ENCODE assay signal across 8 cellular contexts in the genomic region with DNA sequence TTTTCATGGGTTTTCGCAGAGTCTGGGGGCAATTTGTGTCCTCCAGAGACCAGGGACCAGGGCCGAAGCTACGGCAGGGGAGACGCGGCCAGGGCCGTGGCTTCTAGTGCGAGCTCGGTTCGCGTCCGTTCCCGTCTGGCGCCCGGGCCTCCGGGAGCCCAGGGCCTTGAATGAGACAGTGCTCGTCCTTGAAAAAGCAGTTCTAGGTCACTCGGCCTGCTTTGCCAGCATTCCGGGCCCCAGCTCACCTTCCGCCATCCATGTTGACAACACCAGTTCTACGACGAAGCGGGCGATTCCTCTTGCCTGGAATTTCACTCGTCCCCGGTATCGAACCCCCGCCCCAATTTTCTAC. TPM values are rescaled to one million over a fixed set of nuclear protein-coding genes. Genes with fewer than 3 reads are reported as not detected.
DNase-seq lines count a peak whose midpoint lies in the region; ATAC-seq, FAIRE-seq and TF ChIP-seq lines count a peak whose summit lies in the region.

No MANE protein-coding gene starts in this region.

- TF ChIP-seq EP300 in GM12878 (IDR thresholded peaks at IDR 0.05; ENCODE audit: borderline replicate concordance in 1 of 2, control insufficient read depth in 1 of 2, low read depth in 2 of 2, low read length in 2 of 2) = no peak

- H3K27ac Mint-ChIP-seq in immature natural killer cell = peak overlapping the region; percentile 91 to 97 (median 95)
- peak overlapping the region; percentile 99 for H3K27ac Mint-ChIP-seq in stimulated activated effector memory CD8-positive, alpha-beta T cell treated with anti-CD3 and anti-CD28 coated beads, Interleukin-12 subunit alpha, Interleukin-12 subunit beta, amount 100 ng/mL, for 72 hours

- no peak for FAIRE-seq in GM12878 (lab: Jason Lieb, UNC)

- CTCF ChIA-PET in AG04449 (lab: Yijun Ruan, JAX) = interaction anchor here (1.3 to 4.7 kb wide), 4 partner anchors 10 to 40 kb away, joined by 3 to 45 read pairs (median 4); no protein-coding TSS in a partner anchor
- CTCF ChIA-PET in GM12878 (lab: Yijun Ruan, JAX) = interaction anchor here (1.0 to 3.4 kb wide), 11 partner anchors 9 to 420 kb away, joined by 3 to 28 read pairs (median 6); partner anchors contain the start of gene ASB8

- POLR2A ChIA-PET in AG04449 (lab: Yijun Ruan, JAX) (no interaction called here), GM12878 (lab: Charles Lee) (interaction anchor here (0.5 to 1.7 kb wide), 4 partner anchors 41 to 1925 kb away, joined by 3 to 8 read pairs (median 4); partner anchors contain the start of genes ASB8 and SENP1)

- peaks cover 11 to 24% (median 18%) of the 10 kb centered on the region in 3 donors for H3K36me3 Mint-ChIP-seq in immature natural killer cell
- peaks cover 6% of the 10 kb centered on the region for H3K36me3 Mint-ChIP-seq in stimulated activated effector memory CD8-positive, alpha-beta T cell treated with anti-CD3 and anti-CD28 coated beads, Interleukin-12 subunit alpha, Interleukin-12 subunit beta, amount 100 ng/mL, for 72 hours

- TF ChIP-seq POLR2A in GM12878 (IDR thresholded peaks at IDR 0.05; ENCODE audit: low read depth, low read length) = no peak

- RAD21 ChIA-PET in GM12878 (lab: Charles Lee; ENCODE audit: unreplicated experiment) = interaction anchor here (1.4 to 2.0 kb wide), 4 partner anchors 9 to 419 kb away, joined by 4 to 10 read pairs (median 6); partner anchors contain the start of genes SENP1 and VDR

- TSS peak; percentile 88 for BruUV-seq in GM12878 (replicated peaks; lab: Mats Ljungman, UMichigan)

- ATAC-seq in GM19351 (IDR thresholded peaks at IDR 0.05; ENCODE audit: unreplicated experiment) (peak; percentile 15), GM12878 (peak; percentile 52), GM18520 (IDR thresholded peaks at IDR 0.05; ENCODE audit: unreplicated experiment) (no peak)
- ATAC-seq in stimulated activated effector memory CD8-positive, alpha-beta T cell treated with anti-CD3 and anti-CD28 coated beads, Interleukin-12 subunit alpha, Interleukin-12 subunit beta, amount 100 ng/mL, for 72 hours = peak; percentile 53

- H3K9ac ChIP-seq in GM12878 (ENCODE audit: control insufficient read depth, insufficient read depth, low read length) = peak overlapping the region; percentile 100

- H3K27me3 ChIP-seq in GM12878 (replicated peaks in 1 of 2; ENCODE audit: control insufficient read depth in 2 of 2, insufficient read depth in 2 of 2, low read length in 1 of 2) (no peaks in the 10 kb centered on the region), SJCRH30 (peaks cover 3% of the 10 kb centered on the region; the same call in 1 of the 2 replicates)

- H3K9me3 ChIP-seq in GM12878 (replicated peaks; ENCODE audit: control insufficient read depth, insufficient read depth, low read length) = peaks cover 1% of the 10 kb centered on the region; the same call in 1 of the 3 replicates
- H3K9me3 ChIP-seq in SJCRH30 (replicated peaks) = no peaks in the 10 kb centered on the region

- peaks cover 13% of the 10 kb centered on the region for H3K79me2 ChIP-seq in GM12878 (ENCODE audit: control insufficient read depth, insufficient read depth, low read length)

- H3K27me3 Mint-ChIP-seq in immature natural killer cell (ENCODE audit: low read depth in 3 of 3) = peaks cover 9 to 17% (median 12%) of the 10 kb centered on the region in 3 donors

- SMC1A ChIA-PET in GM12878 (lab: Charles Lee; ENCODE audit: uncharacterized antibody, unreplicated experiment) = interaction anchor here (0.6 to 2.1 kb wide), 5 partner anchors 10 to 552 kb away, joined by 3 to 6 read pairs (median 3); no protein-coding TSS in a partner anchor

- peaks cover 47 to 61% of the 10 kb centered on the region in 2 donors for H3K4me1 Mint-ChIP-seq in immature natural killer cell
- H3K4me1 Mint-ChIP-seq in stimulated activated effector memory CD8-positive, alpha-beta T cell treated with anti-CD3 and anti-CD28 coated beads, Interleukin-12 subunit alpha, Interleukin-12 subunit beta, amount 100 ng/mL, for 72 hours = peaks cover 21% of the 10 kb centered on the region

- WGBS in GM12878 (ENCODE audit: insufficient coverage, insufficient replicate concordance, low lambda C conversion rate, missing lambda C conversion rate) = 19% methylated on average over 27 of the region's 27 CpGs

- TF ChIP-seq CTCF in AG04449 (IDR thresholded peaks at IDR 0.05; ENCODE audit: insufficient read depth, low read length, missing control alignments) (no peak), GM12878 (IDR thresholded peaks at IDR 0.05 in 2 of 3, conservative IDR thresholded peaks at IDR 0.05 in 1 of 3; ENCODE audit: control insufficient read depth in 2 of 3, extremely low read depth in 1 of 3, insufficient read depth in 1 of 3, low read depth in 3 of 3, low read length in 3 of 3) (no peak)

- in situ Hi-C loops in GM12878 (cut with MboI) = no loop called here

- no peak for DNase-seq in AG04449 (ENCODE audit: low read depth, low spot score)
- peak; percentile 15 for DNase-seq in KG1 (lab: John Stamatoyannopoulos, UW)
- DNase-seq in GM12878 (ENCODE audit: low read depth, low spot score) = no peak
- DNase-seq in immature natural killer cell = no peak
- DNase-seq in stimulated activated effector memory CD8-positive, alpha-beta T cell treated with anti-CD3 and anti-CD28 coated beads, Interleukin-12 subunit alpha, Interleukin-12 subunit beta, amount 100 ng/mL, for 72 hours (ENCODE audit: low spot score in 2 of 2) = no peak
- no peak for DNase-seq in SJCRH30

- peaks cover 2 to 22% (median 11%) of the 10 kb centered on the region in 6 donors for H3K9me3 Mint-ChIP-seq in immature natural killer cell
- H3K9me3 Mint-ChIP-seq in stimulated activated effector memory CD8-positive, alpha-beta T cell treated with anti-CD3 and anti-CD28 coated beads, Interleukin-12 subunit alpha, Interleukin-12 subunit beta, amount 100 ng/mL, for 72 hours = peaks cover 6% of the 10 kb centered on the region

- H3K27ac ChIP-seq in GM12878 (ENCODE audit: control insufficient read depth, insufficient read depth) = peak overlapping the region; percentile 99
- no peak overlapping the region for H3K27ac ChIP-seq in SJCRH30

- intact Hi-C loops in GM12878 (cut with micrococcal nuclease; ENCODE audit: unreplicated experiment) = loop anchor here (10.0 kb wide), 1 partner anchor 156 kb away; the partner anchor contains the start of gene ZNF641

- 0 out of 2 replicates have a peak, but pooled peaks cover 3% of the 10 kb centered on the region for H3K4me1 ChIP-seq in GM12878 (ENCODE audit: control insufficient read depth, insufficient read depth, low read length)
- H3K4me1 ChIP-seq in SJCRH30 = no peaks in the 10 kb centered on the region

- H3K4me3 ChIP-seq in AG04449 (ENCODE audit: low read depth, low read length) = peak overlapping the region; percentile 85
- peak overlapping the region; percentile 86 for H3K4me3 ChIP-seq in GM12878
- no peak overlapping the region for H3K4me3 ChIP-seq in SJCRH30

- peak overlapping the region; percentile 100 for H2AFZ ChIP-seq in GM12878 (ENCODE audit: control insufficient read depth, low read depth, low read length)

- peak overlapping the region; percentile 91 for H3K4me2 ChIP-seq in GM12878 (ENCODE audit: control insufficient read depth, insufficient read depth)

- peak overlapping the region; percentile 88 to 93 (median 91) for H3K4me3 Mint-ChIP-seq in immature natural killer cell
- peak overlapping the region; percentile 75 for H3K4me3 Mint-ChIP-seq in stimulated activated effector memory CD8-positive, alpha-beta T cell treated with anti-CD3 and anti-CD28 coated beads, Interleukin-12 subunit alpha, Interleukin-12 subunit beta, amount 100 ng/mL, for 72 hours

- no peak for TF ChIP-seq RAD21 in GM12878 (IDR thresholded peaks at IDR 0.05; ENCODE audit: insufficient read depth, low read depth, low read length)

- no peaks in the 10 kb centered on the region for H3K36me3 ChIP-seq in GM12878 (ENCODE audit: control insufficient read depth in 2 of 2, insufficient read depth in 2 of 2, low read length in 1 of 2)
- H3K36me3 ChIP-seq in SJCRH30 = no peaks in the 10 kb centered on the region

- H4K20me1 ChIP-seq in GM12878 (ENCODE audit: control insufficient read depth, insufficient read depth) = no peaks in the 10 kb centered on the region

RNA-seq across cellular contexts. Expression of gene OR10AD1, which starts 4.5 kb away (rescaled TPM):
- total RNA-seq in GM12878 (2013; cell fraction: nucleolus; rRNA removed) = not detected in 2 replicates
- total RNA-seq in GM12878 (2014; rRNA removed) (not detected in 2 replicates), GM12878 (2014; rRNA removed; fragmentation: Illumina TruSeq; extraction: Trizol) (not detected in 2 replicates), GM12878 (2021) (not detected in 2 replicates)
- not detected for polyA plus RNA-seq in GM12878 (2011; ENCODE audit: low read depth)
- polyA plus RNA-seq in GM12878 (2011; rRNA removed) (not detected in 2 replicates), GM12878 (2014; fragmentation: Illumina TruSeq; extraction: Trizol) (not detected in 2 replicates), GM12878 (2014; fragmentation: Nextera tagmentation; extraction: Ambion mirVana) (under 1 TPM in 1 of 2 experiments, not detected in 1; 0.04 TPM), GM12878 (2014; rRNA removed) (not detected in 2 replicates), GM12878 (2016; fragmentation: Nextera tagmentation; extraction: Ambion mirVana) (under 1 TPM in 1 of 2 experiments, not detected in 1; 0.12 TPM), immature natural killer cell (not detected)
- polyA plus RNA-seq in GM12878 (2011; cell fraction: cytosol; rRNA removed) = not detected in 2 replicates
- not detected in 2 replicates for polyA plus RNA-seq in GM12878 (2011; cell fraction: nucleus; rRNA removed)
- polyA plus RNA-seq in GM12878 (2012) = 0.14 TPM in 1 of 2 replicates, not detected in the other
- polyA minus RNA-seq in GM12878 (2011; rRNA and poly(A)+ RNA removed) = not detected in 2 replicates
- not detected in 2 replicates for polyA minus RNA-seq in GM12878 (2011; cell fraction: cytosol; rRNA and poly(A)+ RNA removed)
- polyA minus RNA-seq in GM12878 (2011; cell fraction: nucleus; rRNA and poly(A)+ RNA removed) = not detected in 2 replicates
- not detected in 2 replicates for total RNA-seq in SJCRH30 (2014; rRNA removed; shearing (Covaris generic))

RNA-seq across cellular contexts. Expression of gene CCDC184, which starts 15.2 kb away (rescaled TPM):
- total RNA-seq in GM12878 (2013; cell fraction: nucleolus; rRNA removed) = not detected in 2 replicates
- not detected in 2 replicates for total RNA-seq in GM12878 (2014; rRNA removed)
- not detected in 2 replicates for total RNA-seq in GM12878 (2014; rRNA removed; fragmentation: Illumina TruSeq; extraction: Trizol)
- total RNA-seq in GM12878 (2021) = not detected in 2 replicates
- polyA plus RNA-seq in GM12878 (2011; ENCODE audit: low read depth) = not detected
- not detected in 2 replicates for polyA plus RNA-seq in GM12878 (2011; rRNA removed)
- 0.01 TPM in 1 of 2 replicates, not detected in the other for polyA plus RNA-seq in GM12878 (2011; cell fraction: cytosol; rRNA removed)
- polyA plus RNA-seq in GM12878 (2011; cell fraction: nucleus; rRNA removed) = not detected in 2 replicates
- not detected in 2 replicates for polyA plus RNA-seq in GM12878 (2012)
- not detected in 2 replicates for polyA plus RNA-seq in GM12878 (2014; fragmentation: Illumina TruSeq; extraction: Trizol)
- not detected for polyA plus RNA-seq in GM12878 (2014; fragmentation: Nextera tagmentation; extraction: Ambion mirVana)
- polyA plus RNA-seq in GM12878 (2014; rRNA removed) = not detected in 2 replicates
- polyA plus RNA-seq in GM12878 (2016; fragmentation: Nextera tagmentation; extraction: Ambion mirVana) = not detected
- polyA minus RNA-seq in GM12878 (2011; rRNA and poly(A)+ RNA removed) = not detected in 2 replicates
- not detected in 2 replicates for polyA minus RNA-seq in GM12878 (2011; cell fraction: cytosol; rRNA and poly(A)+ RNA removed)
- not detected in 2 replicates for polyA minus RNA-seq in GM12878 (2011; cell fraction: nucleus; rRNA and poly(A)+ RNA removed)
- under 1 TPM in 2 of 3 donors, not detected in 1; 0.23 to 0.44 TPM for polyA plus RNA-seq in immature natural killer cell
- 5.1 and 5.6 TPM in 2 replicates for total RNA-seq in SJCRH30 (2014; rRNA removed; shearing (Covaris generic))

RNA-seq across cellular contexts. Expression of gene ASB8, which starts 41.3 kb away (rescaled TPM):
- total RNA-seq in GM12878 (2013; cell fraction: nucleolus; rRNA removed) = 40.2 and 42.5 TPM in 2 replicates
- total RNA-seq in GM12878 (2014; rRNA removed) = 28.8 and 38.5 TPM in 2 replicates
- 22.8 and 23.7 TPM in 2 replicates for total RNA-seq in GM12878 (2014; rRNA removed; fragmentation: Illumina TruSeq; extraction: Trizol)
- 28.7 and 29.3 TPM in 2 replicates for total RNA-seq in GM12878 (2021)
- 24.7 TPM for polyA plus RNA-seq in GM12878 (2011; ENCODE audit: low read depth)
- 45.5 and 48.0 TPM in 2 replicates for polyA plus RNA-seq in GM12878 (2011; rRNA removed)
- 39.1 and 42.8 TPM in 2 replicates for polyA plus RNA-seq in GM12878 (2011; cell fraction: cytosol; rRNA removed)
- polyA plus RNA-seq in GM12878 (2011; cell fraction: nucleus; rRNA removed) = 15.0 and 16.0 TPM in 2 replicates
- 24.1 and 25.9 TPM in 2 replicates for polyA plus RNA-seq in GM12878 (2012)
- polyA plus RNA-seq in GM12878 (2014; fragmentation: Illumina TruSeq; extraction: Trizol) = 28.1 and 29.2 TPM in 2 replicates
- polyA plus RNA-seq in GM12878 (2014; fragmentation: Nextera tagmentation; extraction: Ambion mirVana) = 10 to 100 TPM; 28.3 to 30.3 TPM
- 21.2 and 25.1 TPM in 2 replicates for polyA plus RNA-seq in GM12878 (2014; rRNA removed)
- polyA plus RNA-seq in GM12878 (2016; fragmentation: Nextera tagmentation; extraction: Ambion mirVana) = 10 to 100 TPM; 30.2 to 32.4 TPM
- polyA minus RNA-seq in GM12878 (2011; rRNA and poly(A)+ RNA removed) = 31.9 and 38.9 TPM in 2 replicates
- polyA minus RNA-seq in GM12878 (2011; cell fraction: cytosol; rRNA and poly(A)+ RNA removed) = 16.3 and 22.4 TPM in 2 replicates
- polyA minus RNA-seq in GM12878 (2011; cell fraction: nucleus; rRNA and poly(A)+ RNA removed) = 14.0 and 21.0 TPM in 2 replicates
- 100 to 1,000 TPM in 1 of 3 donors, 10 to 100 TPM in 2; 68.0 to 140 (median 84.2) TPM for polyA plus RNA-seq in immature natural killer cell
- total RNA-seq in SJCRH30 (2014; rRNA removed; shearing (Covaris generic)) = 29.1 and 31.2 TPM in 2 replicates
